Comparison of ENCODE assay signal across 23 cellular contexts in the genomic region with DNA sequence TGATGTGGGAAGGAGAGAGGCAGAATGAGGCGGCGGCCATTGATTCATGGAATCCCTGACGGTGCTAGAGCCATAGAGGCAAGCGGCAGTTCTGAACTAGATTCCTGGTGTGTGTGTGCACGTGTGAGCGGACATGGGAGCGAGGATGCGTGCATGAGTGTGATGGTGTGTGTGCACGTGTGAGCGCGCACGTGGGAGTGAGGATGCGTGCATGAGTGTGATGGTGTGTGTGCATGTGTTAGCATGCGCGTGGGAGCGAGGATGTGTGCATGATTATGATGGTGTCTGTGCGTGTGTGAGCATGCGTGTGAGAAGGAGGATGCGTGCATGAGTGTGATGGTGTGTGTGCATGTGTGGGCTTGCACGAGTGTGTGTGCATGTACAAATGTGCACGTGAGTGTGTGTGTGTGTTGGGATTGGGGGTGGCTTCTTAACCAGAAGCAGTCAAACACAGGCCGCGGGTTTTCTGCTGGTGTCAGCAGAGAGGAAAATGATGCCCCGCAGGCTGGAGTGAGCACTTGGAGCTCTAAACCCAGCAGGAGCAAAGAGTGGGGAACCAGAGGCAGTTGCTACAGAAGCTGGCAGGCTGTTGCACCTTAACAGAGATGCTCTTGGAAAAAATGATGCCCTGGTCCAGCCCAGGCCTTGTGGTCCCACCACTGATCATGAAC. TPM values are rescaled to one million over a fixed set of nuclear protein-coding genes. Genes with fewer than 3 reads are reported as not detected.
DNase-seq lines count a peak whose midpoint lies in the region; ATAC-seq, FAIRE-seq and TF ChIP-seq lines count a peak whose summit lies in the region.
"Had no signal": no experiment of that assay in that cellular context is flagged by ENCODE, and none has a peak within 500 bp of the region (broad histone marks: within the 10 kb centered on the region; RNA-seq: fewer than 3 reads in every experiment).

No MANE protein-coding gene starts in this region.

- in situ Hi-C loops in GM12878 (cut with MboI) = no loop called here

- no TSS peak for BruUV-seq in GM12878 (replicated peaks; lab: Mats Ljungman, UMichigan)

- H3K27ac ChIP-seq in GM12878 (ENCODE audit: control insufficient read depth, insufficient read depth) (no peak overlapping the region), upper lobe of right lung (no peak overlapping the region)

- peaks cover 2% of the 10 kb centered on the region for H3K27me3 Mint-ChIP-seq in neural crest cell (ENCODE audit: low read depth)
- H3K27me3 Mint-ChIP-seq: CD4-positive, alpha-beta T cell had no signal

- H3K4me2 ChIP-seq in GM12878 (ENCODE audit: control insufficient read depth, insufficient read depth) = no peak overlapping the region

- no peak for TF ChIP-seq EP300 in GM12878 (IDR thresholded peaks at IDR 0.05; ENCODE audit: borderline replicate concordance in 1 of 2, control insufficient read depth in 1 of 2, low read depth in 2 of 2, low read length in 2 of 2)

- H3K79me2 ChIP-seq in GM12878 (ENCODE audit: control insufficient read depth, insufficient read depth, low read length) = no peaks in the 10 kb centered on the region

- no peak for TF ChIP-seq RAD21 in GM12878 (IDR thresholded peaks at IDR 0.05; ENCODE audit: insufficient read depth, low read depth, low read length)

- no peaks in the 10 kb centered on the region for H4K20me1 ChIP-seq in GM12878 (ENCODE audit: control insufficient read depth, insufficient read depth)

- SMC1A ChIA-PET in GM12878 (lab: Charles Lee; ENCODE audit: uncharacterized antibody, unreplicated experiment) = no interaction called here

- H3K36me3 ChIP-seq in GM12878 (ENCODE audit: control insufficient read depth in 2 of 2, insufficient read depth in 2 of 2, low read length in 1 of 2) (no peaks in the 10 kb centered on the region), upper lobe of right lung (no peaks in the 10 kb centered on the region)
- H3K36me3 ChIP-seq: BE2C had no signal

- H3K9me3 ChIP-seq in GM12878 (replicated peaks; ENCODE audit: control insufficient read depth, insufficient read depth, low read length) (no peaks in the 10 kb centered on the region), upper lobe of right lung (no peaks in the 10 kb centered on the region)
- H3K9me3 ChIP-seq: BE2C, Caco-2 had no signal

- no peaks in the 10 kb centered on the region for H3K9me3 Mint-ChIP-seq in neural crest cell
- H3K9me3 Mint-ChIP-seq: CD4-positive, alpha-beta T cell; IgD-negative memory B cell had no signal

- H3K4me3 Mint-ChIP-seq in neural crest cell = no peak overlapping the region
- H3K4me3 Mint-ChIP-seq: CD4-positive, alpha-beta T cell; IgD-negative memory B cell had no signal

- H3K27ac Mint-ChIP-seq in neural crest cell (ENCODE audit: unreplicated experiment) = peak overlapping the region; percentile 17
- H3K27ac Mint-ChIP-seq: CD4-positive, alpha-beta T cell; IgD-negative memory B cell had no signal

- FAIRE-seq in GM12878 (lab: Jason Lieb, UNC) = no peak
- no peak for FAIRE-seq in urothelium cell line (lab: Jason Lieb, UNC)
- FAIRE-seq: A204.1, D721Med, HTR-8/SVneo had no signal

- H2AFZ ChIP-seq in GM12878 (ENCODE audit: control insufficient read depth, low read depth, low read length) = no peak overlapping the region

- H3K4me1 ChIP-seq in GM12878 (ENCODE audit: control insufficient read depth, insufficient read depth, low read length) (no peaks in the 10 kb centered on the region), upper lobe of right lung (no peaks in the 10 kb centered on the region)
- H3K4me1 ChIP-seq: BE2C, Caco-2 had no signal

- H3K27me3 ChIP-seq in GM12878 (replicated peaks in 1 of 2; ENCODE audit: control insufficient read depth in 2 of 2, insufficient read depth in 2 of 2, low read length in 1 of 2) (no peaks in the 10 kb centered on the region; a peak in 1 of 4 replicates), upper lobe of right lung (no peaks in the 10 kb centered on the region)
- H3K27me3 ChIP-seq: BE2C had no signal

- H3K36me3 Mint-ChIP-seq in neural crest cell (ENCODE audit: low read depth) = no peaks in the 10 kb centered on the region
- H3K36me3 Mint-ChIP-seq: IgD-negative memory B cell had no signal

- TF ChIP-seq POLR2A in GM12878 (IDR thresholded peaks at IDR 0.05; ENCODE audit: low read depth, low read length) = no peak

- TF ChIP-seq CTCF in GM12878 (IDR thresholded peaks at IDR 0.05 in 2 of 3, conservative IDR thresholded peaks at IDR 0.05 in 1 of 3; ENCODE audit: control insufficient read depth in 2 of 3, extremely low read depth in 1 of 3, insufficient read depth in 1 of 3, low read depth in 3 of 3, low read length in 3 of 3) (no peak), neural crest cell (conservative IDR thresholded peaks at IDR 0.05) (no peak), upper lobe of right lung (IDR thresholded peaks at IDR 0.05) (no peak)

- intact Hi-C loops in GM12878 (cut with micrococcal nuclease; ENCODE audit: unreplicated experiment) (no loop called here), upper lobe of right lung (cut with DNase I) (no loop called here)

- CTCF ChIA-PET in GM12878 (lab: Yijun Ruan, JAX) = no interaction called here

- 63% methylated on average over 24 of the region's 24 CpGs for WGBS in GM12878 (ENCODE audit: insufficient coverage, insufficient replicate concordance, low lambda C conversion rate, missing lambda C conversion rate)

- DNase-seq in GM12878 (ENCODE audit: low read depth, low spot score) = no peak
- peak; percentile 22 for DNase-seq in left lobe of liver (ENCODE audit: low spot score)
- DNase-seq in neural crest cell (ENCODE audit: low read depth, low spot score) = no peak
- DNase-seq in urothelium cell line (ENCODE audit: low spot score) = no peak
- DNase-seq in DMS 273 treated with DMSO at 0.1 percent for 48 hours (lab: John Stamatoyannopoulos, UW) = no peak
- DNase-seq in upper lobe of right lung = no peak
- no peak for DNase-seq in CD1c-positive myeloid dendritic cell (ENCODE audit: extremely low spot score)
- DNase-seq: ACHN, BE2C, C1 segment of cervical spinal cord, Caco-2, DMS153, DMS79, GDM1, HCEC 1CT, KBM-7 had no signal

- POLR2A ChIA-PET in GM12878 (lab: Charles Lee) = no interaction called here

- ATAC-seq in GM12878 = no peak
- no peak for ATAC-seq in left lobe of liver
- ATAC-seq in upper lobe of right lung = no peak

- H3K9ac ChIP-seq in GM12878 (ENCODE audit: control insufficient read depth, insufficient read depth, low read length) = no peak overlapping the region

- H3K4me1 Mint-ChIP-seq in neural crest cell = peaks cover 5% of the 10 kb centered on the region
- H3K4me1 Mint-ChIP-seq: IgD-negative memory B cell had no signal

- H3K4me3 ChIP-seq in GM12878 (no peak overlapping the region), upper lobe of right lung (no peak overlapping the region)

- RAD21 ChIA-PET in GM12878 (lab: Charles Lee; ENCODE audit: unreplicated experiment) = no interaction called here

TF ChIP-seq in GM12878, 131 proteins besides CTCF, POLR2A, EP300 and RAD21:
- no peak for TF ChIP-seq BHLHE40 (IDR thresholded peaks at IDR 0.05; ENCODE audit: borderline replicate concordance in 1 of 2, low read depth in 2 of 2, low read length in 1 of 2)
- peak; percentile 47; the same call in 1 of the 2 replicates for TF ChIP-seq TCF3 (IDR thresholded peaks at IDR 0.05; ENCODE audit: borderline replicate concordance, insufficient read depth, low read depth, low read length)
- TF ChIP-seq NFIC (IDR thresholded peaks at IDR 0.05; ENCODE audit: low read depth, low read length) = 0 out of 2 replicates have a peak, but pooled peaks have one; percentile 18
- TF ChIP-seq, protein P1, sequence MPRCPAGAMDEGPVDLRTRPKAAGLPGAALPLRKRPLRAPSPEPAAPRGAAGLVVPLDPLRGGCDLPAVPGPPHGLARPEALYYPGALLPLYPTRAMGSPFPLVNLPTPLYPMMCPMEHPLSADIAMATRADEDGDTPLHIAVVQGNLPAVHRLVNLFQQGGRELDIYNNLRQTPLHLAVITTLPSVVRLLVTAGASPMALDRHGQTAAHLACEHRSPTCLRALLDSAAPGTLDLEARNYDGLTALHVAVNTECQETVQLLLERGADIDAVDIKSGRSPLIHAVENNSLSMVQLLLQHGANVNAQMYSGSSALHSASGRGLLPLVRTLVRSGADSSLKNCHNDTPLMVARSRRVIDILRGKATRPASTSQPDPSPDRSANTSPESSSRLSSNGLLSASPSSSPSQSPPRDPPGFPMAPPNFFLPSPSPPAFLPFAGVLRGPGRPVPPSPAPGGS (IDR thresholded peaks at IDR 0.05; ENCODE audit: borderline replicate concordance, insufficient read depth, low read depth, low read length, poor library complexity, severe bottlenecking) = peak; percentile 92
- TF ChIP-seq ZBED1 (IDR thresholded peaks at IDR 0.05; ENCODE audit: borderline replicate concordance) = no peak
- TF ChIP-seq, protein P2, sequence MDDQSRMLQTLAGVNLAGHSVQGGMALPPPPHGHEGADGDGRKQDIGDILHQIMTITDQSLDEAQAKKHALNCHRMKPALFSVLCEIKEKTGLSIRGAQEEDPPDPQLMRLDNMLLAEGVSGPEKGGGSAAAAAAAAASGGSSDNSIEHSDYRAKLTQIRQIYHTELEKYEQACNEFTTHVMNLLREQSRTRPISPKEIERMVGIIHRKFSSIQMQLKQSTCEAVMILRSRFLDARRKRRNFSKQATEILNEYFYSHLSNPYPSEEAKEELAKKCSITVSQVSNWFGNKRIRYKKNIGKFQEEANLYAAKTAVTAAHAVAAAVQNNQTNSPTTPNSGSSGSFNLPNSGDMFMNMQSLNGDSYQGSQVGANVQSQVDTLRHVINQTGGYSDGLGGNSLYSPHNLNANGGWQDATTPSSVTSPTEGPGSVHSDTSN (IDR thresholded peaks at IDR 0.05; ENCODE audit: insufficient replicate concordance, low read depth, low read length) = peak; percentile 50

RNA-seq across cellular contexts. Expression of a gene that starts 29.5 kb away (rescaled TPM):
- total RNA-seq in GM12878 (2013; cell fraction: nucleolus; rRNA removed) = not detected in 2 replicates
- total RNA-seq in GM12878 (2014; rRNA removed) (not detected in 2 replicates), GM12878 (2014; rRNA removed; fragmentation: Illumina TruSeq; extraction: Trizol) (not detected in 2 replicates), GM12878 (2021) (not detected in 2 replicates), left lobe of liver (not detected), neural crest cell (not detected in 2 replicates), upper lobe of right lung (not detected)
- not detected for polyA plus RNA-seq in GM12878 (2011; ENCODE audit: low read depth)
- polyA plus RNA-seq in GM12878 (2011; rRNA removed) (not detected in 2 replicates), GM12878 (2014; fragmentation: Illumina TruSeq; extraction: Trizol) (not detected in 2 replicates), GM12878 (2014; fragmentation: Nextera tagmentation; extraction: Ambion mirVana) (not detected), GM12878 (2014; rRNA removed) (not detected in 2 replicates), GM12878 (2016; fragmentation: Nextera tagmentation; extraction: Ambion mirVana) (not detected)
- polyA plus RNA-seq in GM12878 (2011; cell fraction: cytosol; rRNA removed) = not detected in 2 replicates
- not detected in 2 replicates for polyA plus RNA-seq in GM12878 (2011; cell fraction: nucleus; rRNA removed)
- not detected in 2 replicates for polyA plus RNA-seq in GM12878 (2012)
- not detected in 2 replicates for polyA minus RNA-seq in GM12878 (2011; rRNA and poly(A)+ RNA removed)
- polyA minus RNA-seq in GM12878 (2011; cell fraction: cytosol; rRNA and poly(A)+ RNA removed) = not detected in 2 replicates
- not detected in 2 replicates for polyA minus RNA-seq in GM12878 (2011; cell fraction: nucleus; rRNA and poly(A)+ RNA removed)
- total RNA-seq: Caco-2; CD4-positive, alpha-beta T cell; Daoy; H4 had no signal
- polyA plus RNA-seq: IgD-negative memory B cell had no signal
